In genomic region chr16:81326971-81327370, GRCh38 we compare ENCODE assay signal across 20 cellular contexts. TPM values are rescaled to one million over a fixed set of nuclear protein-coding genes. Genes with fewer than 3 reads are reported as not detected.
DNase-seq lines count a peak whose midpoint lies in the region; ATAC-seq and TF ChIP-seq lines count a peak whose summit lies in the region.
"Had no signal": no experiment of that assay in that cellular context is flagged by ENCODE, and none has a peak within 500 bp of the region (broad histone marks: within the 10 kb centered on the region; RNA-seq: fewer than 3 reads in every experiment).

No MANE protein-coding gene starts in this region.

- H3K27ac Mint-ChIP-seq in brain: peak overlapping the region in 3 of 5 experiments; percentile 79 to 96 (median 82)
- H3K27ac Mint-ChIP-seq: B cell; CD4-positive, CD25-positive, alpha-beta regulatory T cell; HFFc6 had no signal

- WGBS in esophagus squamous epithelium, 2 donors: 32 to 37% methylated on average over 6 of the region's 6 CpGs

- H3K4me3 Mint-ChIP-seq in brain: peak overlapping the region in 2 of 5 experiments; percentile 62 to 75
- H3K4me3 Mint-ChIP-seq: B cell, HFFc6 had no signal

- CTCF ChIA-PET in A673 (lab: Charles Lee): no interaction called here

- H3K27me3 ChIP-seq in esophagus squamous epithelium: no peaks in the 10 kb centered on the region
- no peaks in the 10 kb centered on the region for H3K27me3 ChIP-seq in uterus
- H3K27me3 ChIP-seq in brain microvascular endothelial cell (replicated peaks): no peaks in the 10 kb centered on the region
- no peaks in the 10 kb centered on the region for H3K27me3 ChIP-seq in A673 (replicated peaks; ENCODE audit: insufficient read depth, low read depth, low read length, poor library complexity)

- POLR2A ChIA-PET in A673 (lab: Charles Lee; ENCODE audit: low non-redundant PET): no interaction called here

- H3K36me3 Mint-ChIP-seq in brain: peaks cover 19% of the 10 kb centered on the region

- H3K27ac ChIP-seq in esophagus squamous epithelium (peak overlapping the region; percentile 73 to 88 (median 78)), uterus (peak overlapping the region; percentile 28 to 30), brain microvascular endothelial cell (no peak overlapping the region), A673 (ENCODE audit: low read depth, low read length, poor library complexity, severe bottlenecking) (no peak overlapping the region)
- H3K27ac ChIP-seq: KMS-11 had no signal

- peaks cover 0 to 5% (median 0%) of the 10 kb centered on the region in 3 donors for H3K36me3 ChIP-seq in esophagus squamous epithelium
- H3K36me3 ChIP-seq in uterus: no peaks in the 10 kb centered on the region
- H3K36me3 ChIP-seq in brain microvascular endothelial cell (replicated peaks): peaks cover 3% of the 10 kb centered on the region
- no peaks in the 10 kb centered on the region for H3K36me3 ChIP-seq in A673 (ENCODE audit: insufficient read depth, low read length, poor library complexity, severe bottlenecking)

- H3K9me3 ChIP-seq in esophagus squamous epithelium (no peaks in the 10 kb centered on the region), uterus (no peaks in the 10 kb centered on the region), A673 (ENCODE audit: low read depth, low read length, poor library complexity, severe bottlenecking) (no peaks in the 10 kb centered on the region)
- H3K9me3 ChIP-seq: Caco-2 had no signal

- no peaks in the 10 kb centered on the region for H3K9me3 Mint-ChIP-seq in brain
- H3K9me3 Mint-ChIP-seq: CD4-positive, CD25-positive, alpha-beta regulatory T cell; HFFc6 had no signal

- DNase-seq in esophagus squamous epithelium (lab: John Stamatoyannopoulos, UW) (no peak), omental fat pad (ENCODE audit: low spot score) (no peak), uterus (no peak), brain microvascular endothelial cell (no peak), A673 (ENCODE audit: low spot score) (no peak)
- DNase-seq: ACHN; Caco-2; CD4-positive, CD25-positive, alpha-beta regulatory T cell; DMS153; HFFc6; NCI-H1048; NCI-H146; NCI-H2081; NCI-H510A; NCI-H774; PC-3 had no signal

- in situ Hi-C loops in brain microvascular endothelial cell (cut with HindIII; ENCODE audit: low pct_ligation_motif_present, low sequenced_read_pairs): no loop called here

- H3K4me3 ChIP-seq in esophagus squamous epithelium (peak overlapping the region in 1 of 4 donors; percentile 4), uterus (no peak overlapping the region), brain microvascular endothelial cell (ENCODE audit: low read depth, low read length) (no peak overlapping the region), A673 (ENCODE audit: low read depth, low read length, poor library complexity, severe bottlenecking) (no peak overlapping the region)

- H3K4me1 ChIP-seq in esophagus squamous epithelium (peaks cover 8 to 79% (median 12%) of the 10 kb centered on the region in 3 donors), uterus (no peaks in the 10 kb centered on the region), A673 (ENCODE audit: insufficient read depth, low read length, poor library complexity, severe bottlenecking) (no peaks in the 10 kb centered on the region)

- TF ChIP-seq CTCF in brain (conservative IDR thresholded peaks at IDR 0.05) (no peak), esophagus squamous epithelium (IDR thresholded peaks at IDR 0.05) (no peak), omental fat pad (IDR thresholded peaks at IDR 0.05) (no peak), uterus (IDR thresholded peaks at IDR 0.05) (no peak), brain microvascular endothelial cell (IDR thresholded peaks at IDR 0.05; ENCODE audit: low read depth, low read length, missing control alignments) (no peak), A673 (conservative IDR thresholded peaks at IDR 0.05; ENCODE audit: low read depth, low read length) (no peak)

- ATAC-seq in omental fat pad (ENCODE audit: low FRiP score) (peak; percentile 7), GM18520 (IDR thresholded peaks at IDR 0.05; ENCODE audit: unreplicated experiment) (no peak)
- ATAC-seq: PC-3 had no signal

- TF ChIP-seq POLR2A in esophagus squamous epithelium (IDR thresholded peaks at IDR 0.05) (no peak), uterus (IDR thresholded peaks at IDR 0.05) (no peak)

- no peaks in the 10 kb centered on the region for H3K27me3 Mint-ChIP-seq in brain
- H3K27me3 Mint-ChIP-seq: B cell; CD4-positive, CD25-positive, alpha-beta regulatory T cell had no signal

- no TSS peak for BruUV-seq in A673 (replicated peaks; lab: Mats Ljungman, UMichigan)

- peaks cover 32% of the 10 kb centered on the region for H3K4me1 Mint-ChIP-seq in brain
- H3K4me1 Mint-ChIP-seq: B cell had no signal

- intact Hi-C loops in esophagus squamous epithelium (cut with DNase I) (no loop called here), uterus (cut with DNase I; ENCODE audit: low total_unique reads) (no loop called here), A673 (cut with micrococcal nuclease; ENCODE audit: unreplicated experiment) (no loop called here)

RNA-seq across cellular contexts. Expression of gene GAN, which starts 12.2 kb away (rescaled TPM):
- polyA plus RNA-seq in brain (ENCODE audit: insufficient read depth, low read depth, low replicate concordance): 1.3 TPM
- total RNA-seq in esophagus squamous epithelium (10 to 100 TPM; 16.7 to 28.0 (median 21.7) TPM), omental fat pad (10 to 100 TPM in 3 of 4 donors, 1 to 10 TPM in 1; 9.6 to 13.9 (median 10.9) TPM), uterus (10 to 100 TPM in 3 of 4 donors, 1 to 10 TPM in 1; 7.9 to 18.5 (median 15.2) TPM), A673 (2021) (15.2 and 18.0 TPM in 2 replicates)

Comparison
In these comparisons a context has a peak if more than half of its experiments do, and no peak if none do; other contexts are left out.
1. H3K27ac ChIP-seq: peak in esophagus squamous epithelium (4 of 4) and uterus (2 of 2); none in brain microvascular endothelial cell (single experiment) and A673 (single experiment).